9 cellular contexts compared by ENCODE assay signal in the genomic region with DNA sequence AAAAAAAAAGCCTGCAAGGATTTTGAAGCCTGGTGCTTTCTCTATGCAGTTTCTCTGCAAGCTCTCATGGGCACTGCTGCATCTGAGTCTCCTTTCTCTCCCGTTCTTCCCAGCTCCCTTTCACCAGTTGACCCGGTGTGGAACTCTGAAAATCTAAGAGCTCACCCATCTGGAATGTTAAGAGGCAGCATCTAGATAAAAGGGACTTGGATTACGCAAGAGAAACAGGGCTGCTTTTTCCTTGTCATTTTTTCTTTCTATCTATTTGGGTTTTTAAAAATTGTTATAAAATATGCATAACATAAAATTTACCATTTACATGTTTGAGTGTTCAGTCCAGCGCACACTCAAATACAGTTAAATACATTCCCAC.
DNase-seq lines count a peak whose midpoint lies in the region; ATAC-seq and TF ChIP-seq lines count a peak whose summit lies in the region.
"Had no signal": no experiment of that assay in that cellular context is flagged by ENCODE, and none has a peak within 500 bp of the region (broad histone marks: within the 10 kb centered on the region; RNA-seq: fewer than 3 reads in every experiment).

No MANE protein-coding gene starts in this region.

- TF ChIP-seq EP300 in tibial nerve (IDR thresholded peaks at IDR 0.05) = no peak
- no peak for TF ChIP-seq EP300 in ovary (IDR thresholded peaks at IDR 0.05)

- H3K4me1 ChIP-seq in tibial nerve (peaks cover 0 to 22% (median 10%) of the 10 kb centered on the region in 4 donors), ovary (ENCODE audit: insufficient read depth) (peaks cover 4% of the 10 kb centered on the region)

- H3K27me3 ChIP-seq in tibial nerve (no peaks in the 10 kb centered on the region), ovary (no peaks in the 10 kb centered on the region)
- H3K27me3 ChIP-seq: right lobe of liver had no signal

- ATAC-seq in GM21447 (IDR thresholded peaks at IDR 0.05; ENCODE audit: unreplicated experiment) (no peak), GM19452 (IDR thresholded peaks at IDR 0.05; ENCODE audit: unreplicated experiment) (no peak)

- TF ChIP-seq CTCF in tibial nerve (IDR thresholded peaks at IDR 0.05) (no peak), ovary (IDR thresholded peaks at IDR 0.05) (no peak)

- H3K9me3 ChIP-seq in tibial nerve = no peaks in the 10 kb centered on the region
- no peaks in the 10 kb centered on the region for H3K9me3 ChIP-seq in ovary
- H3K9me3 ChIP-seq: right lobe of liver had no signal

- DNase-seq in NCI-H146 (lab: John Stamatoyannopoulos, UW) (peak; percentile 40), NCI-H146 treated with DMSO at 0.1 percent for 48 hours (lab: John Stamatoyannopoulos, UW; ENCODE audit: unreplicated experiment) (no peak), amniotic stem cell (lab: John Stamatoyannopoulos, UW) (peak; percentile 28), islet precursor cell (peak; percentile 74), tibial nerve (ENCODE audit: low spot score in 2 of 2) (peak in 1 of 2 donors; percentile 8), ovary (no peak)

- TF ChIP-seq POLR2A in tibial nerve (IDR thresholded peaks at IDR 0.05) (no peak), ovary (IDR thresholded peaks at IDR 0.05) (no peak)

- H3K36me3 ChIP-seq in tibial nerve = no peaks in the 10 kb centered on the region
- no peaks in the 10 kb centered on the region for H3K36me3 ChIP-seq in ovary
- H3K36me3 ChIP-seq: right lobe of liver had no signal

- intact Hi-C loops in ovary (cut with DNase I) = no loop called here

- peak overlapping the region in 3 of 4 donors; percentile 71 to 85 (median 71) for H3K27ac ChIP-seq in tibial nerve
- H3K27ac ChIP-seq in ovary = peak overlapping the region in 1 of 2 donors; percentile 32

- H3K4me3 ChIP-seq in tibial nerve (no peak overlapping the region), ovary (no peak overlapping the region)
- H3K4me3 ChIP-seq: right lobe of liver had no signal

- 33 to 43% methylated on average over 4 of the region's 4 CpGs for WGBS in tibial nerve, 2 donors
- 39 to 47% (median 46%) methylated on average over 4 of the region's 4 CpGs for WGBS in ovary, 3 donors

Comparison
In these comparisons a context has a peak if more than half of its experiments do, and no peak if none do; other contexts are left out.
1. DNase-seq: peak in NCI-H146 (single experiment), amniotic stem cell (single experiment) and islet precursor cell (single experiment); none in NCI-H146 treated with DMSO at 0.1 percent for 48 hours (single experiment) and ovary (0 of 5).